ENCODE assay signal across 8 cellular contexts in the genomic region with DNA sequence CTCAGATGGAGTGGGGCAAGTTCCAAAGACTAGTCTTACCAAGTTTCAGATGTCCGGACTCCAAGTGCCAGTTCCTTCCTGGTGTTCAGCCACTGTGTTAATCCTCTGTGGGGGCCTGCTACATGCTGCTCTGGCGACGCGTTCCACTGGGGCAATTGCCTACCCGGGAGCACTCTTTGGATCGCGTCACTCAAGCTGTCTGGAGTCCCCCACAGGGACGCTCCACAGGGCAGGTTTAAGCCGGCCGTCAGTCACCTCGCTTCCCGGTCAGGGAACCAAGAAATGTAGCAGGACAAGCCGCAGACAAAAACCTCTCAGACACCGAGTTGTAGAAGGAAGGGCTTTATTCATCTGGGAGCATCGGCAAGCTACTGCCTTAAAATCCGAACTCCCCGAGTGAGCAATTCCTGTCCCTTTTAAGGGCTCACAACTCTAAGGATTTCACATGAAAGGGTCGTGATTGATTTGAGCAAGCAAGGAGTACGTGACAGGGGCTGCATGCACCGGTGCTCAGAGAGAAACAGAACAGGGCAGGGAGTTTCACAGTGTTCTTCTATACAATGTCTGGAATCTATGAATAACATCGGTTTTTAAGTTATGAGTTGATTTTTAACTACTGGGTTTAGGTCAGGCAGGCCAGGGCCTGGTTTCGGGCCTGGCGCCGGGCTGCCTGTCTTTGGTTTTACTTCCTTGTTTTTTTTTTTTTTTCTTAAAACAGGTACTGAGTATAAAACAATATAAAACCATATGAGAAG. TPM values are rescaled to one million over a fixed set of nuclear protein-coding genes. Genes with fewer than 3 reads are reported as not detected.
A peak's percentile ranks its signal among the peaks of the same experiment; 100 is the strongest.
DNase-seq lines count a peak whose midpoint lies in the region; ATAC-seq and TF ChIP-seq lines count a peak whose summit lies in the region.
"Not testable (repeated sequence)": the region's sequence is repeated elsewhere in the genome, so short reads cannot be mapped to it uniquely, and the experiment has no call there.

No MANE protein-coding gene starts in this region.

- H3K79me2 ChIP-seq in SU-DHL-6 (ENCODE audit: insufficient read depth, low read length); neural progenitor cell (ENCODE audit: low read depth): not testable (repeated sequence)

- H3K36me3 Mint-ChIP-seq in neural progenitor cell, result not testable (repeated sequence)

- DNase-seq in GM12865 (ENCODE audit: low read depth) (peak; percentile 84), H7 (peak; percentile 15), islet precursor cell (peak; percentile 66), neural progenitor cell (ENCODE audit: low spot score) (peak; percentile 67)
- DNase-seq in transverse colon, result not testable (repeated sequence)

- not testable (repeated sequence) for H3K9me2 ChIP-seq in SU-DHL-6 (replicated peaks; ENCODE audit: insufficient read depth, low read length)

- H3K9ac ChIP-seq in SU-DHL-6 (ENCODE audit: low read length), result peak overlapping the region; percentile 68
- not testable (repeated sequence) for H3K9ac ChIP-seq in neural progenitor cell

- peak overlapping the region; percentile 36 for H2AFZ ChIP-seq in SU-DHL-6 (ENCODE audit: low read depth, low read length, severe bottlenecking)
- H2AFZ ChIP-seq in neural progenitor cell (replicated peaks), result peak overlapping the region; percentile 98

- in situ Hi-C loops in transverse colon (cut with MboI; ENCODE audit: low pct_ligation_motif_present in 1 of 4, low pct_unique_long_range_greater_than_20kb in 1 of 4, low sequenced_read_pairs in 3 of 4), result not testable (repeated sequence)

- TF ChIP-seq CTCF in GM12865 (IDR thresholded peaks at IDR 0.05; ENCODE audit: insufficient read depth, low read depth, low read length, missing control alignments); SU-DHL-6 (IDR thresholded peaks at IDR 0.05; ENCODE audit: insufficient read depth, low read length, poor library complexity, severe bottlenecking); neural progenitor cell (IDR thresholded peaks at IDR 0.05); transverse colon (IDR thresholded peaks at IDR 0.05): not testable (repeated sequence)

- H4K20me1 ChIP-seq in SU-DHL-6 (ENCODE audit: low read depth, low read length); neural progenitor cell (ENCODE audit: low read depth): not testable (repeated sequence)

- peak; percentile 48 for ATAC-seq in HG03432 (IDR thresholded peaks at IDR 0.05; ENCODE audit: unreplicated experiment)

- H3K27ac Mint-ChIP-seq in neural progenitor cell, result peak overlapping the region; percentile 31

- H3K4me1 Mint-ChIP-seq in neural progenitor cell, result peaks cover 21% of the 10 kb centered on the region

- not testable (repeated sequence) for H3K27me3 Mint-ChIP-seq in neural progenitor cell (ENCODE audit: insufficient read depth, low read depth)

- H3K9me3 ChIP-seq in SU-DHL-6 (ENCODE audit: insufficient read depth, low read length); neural progenitor cell (ENCODE audit: low read depth); transverse colon: not testable (repeated sequence)

- WGBS in transverse colon (ENCODE audit: low coverage in 1 of 2), 2 donors, result 71 to 72% methylated on average over 7 to 24 of the region's 24 CpGs

- H3F3A ChIP-seq in SU-DHL-6 (ENCODE audit: insufficient read depth) (peaks cover 33% of the 10 kb centered on the region), neural progenitor cell (ENCODE audit: low read depth) (peaks cover 28% of the 10 kb centered on the region)

- H3K4me3 Mint-ChIP-seq in neural progenitor cell, result peak overlapping the region; percentile 9

- H3K36me3 ChIP-seq in H7 (replicated peaks; ENCODE audit: control insufficient read depth, insufficient read depth, low read length); SU-DHL-6 (ENCODE audit: low read length); neural progenitor cell; transverse colon: not testable (repeated sequence)

- H3K4me2 ChIP-seq in SU-DHL-6 (ENCODE audit: low read depth, low read length, poor library complexity, severe bottlenecking) (peak overlapping the region; percentile 76), neural progenitor cell (peak overlapping the region; percentile 58)

- H3K4me3 ChIP-seq in GM12865 (ENCODE audit: low read depth, low read length), result peak overlapping the region; percentile 91
- H3K4me3 ChIP-seq in H7 (ENCODE audit: insufficient read depth, low read depth, low read length); transverse colon: not testable (repeated sequence)
- H3K4me3 ChIP-seq in SU-DHL-6 (ENCODE audit: insufficient read depth, low read length, poor library complexity, severe bottlenecking), result peak overlapping the region; percentile 31
- peak overlapping the region; percentile 15 for H3K4me3 ChIP-seq in neural progenitor cell

- H3K27ac ChIP-seq in SU-DHL-6 (ENCODE audit: low read depth, low read length) (peak overlapping the region; percentile 93), neural progenitor cell (peak overlapping the region; percentile 58), transverse colon (peak overlapping the region in 3 of 4 donors; percentile 18 to 48 (median 21))

- intact Hi-C loops in transverse colon (cut with DNase I; ENCODE audit: low total_unique reads), result not testable (repeated sequence)

- not testable (repeated sequence) for H3K27me3 ChIP-seq in H7 (ENCODE audit: control insufficient read depth, insufficient read depth, low read length); SU-DHL-6 (ENCODE audit: low read length); neural progenitor cell; transverse colon

- peak; percentile 49 for TF ChIP-seq POLR2A in GM19193 (IDR thresholded peaks at IDR 0.05; ENCODE audit: extremely low read depth, insufficient read depth, insufficient read length)
- TF ChIP-seq POLR2A in transverse colon (IDR thresholded peaks at IDR 0.05), result not testable (repeated sequence)

- peaks cover 19% of the 10 kb centered on the region for H3K4me1 ChIP-seq in neural progenitor cell
- not testable (repeated sequence) for H3K4me1 ChIP-seq in transverse colon

- not testable (repeated sequence) for H3K9me3 Mint-ChIP-seq in neural progenitor cell

- TF ChIP-seq EP300 in transverse colon (IDR thresholded peaks at IDR 0.05; ENCODE audit: low read depth), result not testable (repeated sequence)

RNA-seq across cellular contexts. Expression of a gene that starts 8.6 kb away (rescaled TPM):
- total RNA-seq in H7 (2014; rRNA removed; shearing (Covaris generic)), result 10.4 and 11.8 TPM in 2 replicates
- total RNA-seq in neural progenitor cell (ENCODE audit: low replicate concordance) (12.4 and 17.0 TPM in 2 replicates), transverse colon (10 to 100 TPM in 2 of 4 donors, 1 to 10 TPM in 2; 5.6 to 19.7 (median 12.9) TPM)

RNA-seq across cellular contexts. Expression of a gene that starts 28.5 kb away (rescaled TPM):
- total RNA-seq in H7 (2014; rRNA removed; shearing (Covaris generic)), result 909 and 1,018 TPM in 2 replicates
- total RNA-seq in neural progenitor cell (ENCODE audit: low replicate concordance) (613 and 872 TPM in 2 replicates), transverse colon (100 to 1,000 TPM; 108 to 575 (median 330) TPM)

RNA-seq across cellular contexts. Expression of a gene that starts 28.5 kb away (rescaled TPM):
- 123 and 133 TPM in 2 replicates for total RNA-seq in H7 (2014; rRNA removed; shearing (Covaris generic))
- total RNA-seq in neural progenitor cell (ENCODE audit: low replicate concordance) (43.1 and 86.2 TPM in 2 replicates), transverse colon (10 to 100 TPM; 43.4 to 64.3 (median 60.5) TPM)

Comparison
In these comparisons a context has a peak if more than half of its experiments do, and no peak if none do; other contexts are left out.
1. H3K27ac ChIP-seq: peak in every context shown above with its lines; median percentile 93 in SU-DHL-6; 58 in neural progenitor cell; 21 in transverse colon.